Comparison of ENCODE assay signal across 8 cellular contexts in the genomic region with DNA sequence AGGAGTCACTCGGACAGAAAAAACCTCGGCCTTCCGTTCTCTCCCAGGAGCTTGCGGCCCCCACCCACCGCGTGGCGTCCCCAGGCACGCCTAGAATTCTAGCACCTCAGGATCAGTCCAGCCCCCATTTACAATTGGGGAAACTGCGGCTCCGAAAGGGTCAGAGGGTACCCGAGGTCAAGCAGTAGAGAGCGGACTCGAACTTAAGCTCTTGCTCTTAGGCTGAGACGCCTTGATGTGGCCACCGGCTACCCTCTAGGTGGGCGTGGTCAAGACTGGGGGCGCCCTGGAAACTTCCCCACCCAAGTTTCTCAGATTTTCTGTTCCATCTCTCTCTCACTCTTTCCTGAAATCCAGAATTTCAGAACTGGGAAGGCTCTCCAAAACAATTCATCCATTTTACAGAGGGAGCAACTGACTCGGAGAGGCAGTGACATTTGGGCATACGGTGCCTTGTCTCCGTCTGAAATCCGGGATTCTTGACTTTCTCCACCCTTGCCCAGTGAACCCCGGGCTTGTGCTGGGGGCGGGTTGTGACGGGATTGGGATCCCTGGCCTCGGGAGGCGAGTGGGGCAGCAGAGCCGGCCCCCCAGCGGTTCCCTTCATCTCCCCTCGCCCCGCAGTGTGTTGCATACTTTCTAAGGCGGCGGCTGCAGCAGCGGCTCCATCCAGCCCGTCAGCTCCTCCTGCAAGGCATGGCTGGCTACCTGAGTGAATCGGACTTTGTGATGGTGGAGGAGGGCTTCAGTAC. TPM values are rescaled to one million over a fixed set of nuclear protein-coding genes. Genes with fewer than 3 reads are reported as not detected.
A peak's percentile ranks its signal among the peaks of the same experiment; 100 is the strongest.
DNase-seq lines count a peak whose midpoint lies in the region; FAIRE-seq and TF ChIP-seq lines count a peak whose summit lies in the region.

No MANE protein-coding gene starts in this region.

- no peak overlapping the region for H3K27ac ChIP-seq in HUES64 (ENCODE audit: low read depth, low read length)
- peak overlapping the region; percentile 77 for H3K27ac ChIP-seq in angular gyrus (ENCODE audit: low read depth, low read length)
- peak overlapping the region in 1 of 2 donors; percentile 6 for H3K27ac ChIP-seq in kidney (ENCODE audit: low read depth in 2 of 2, low read length in 2 of 2)

- no peak overlapping the region for H3K9ac ChIP-seq in HUES64 (ENCODE audit: low read depth, low read length)
- peak overlapping the region in 1 of 2 donors; percentile 63 for H3K9ac ChIP-seq in kidney (ENCODE audit: low read length in 2 of 2)

- H3K36me3 ChIP-seq in HUES64 (ENCODE audit: insufficient read depth, low read length), result no peaks in the 10 kb centered on the region
- no peaks in the 10 kb centered on the region for H3K36me3 ChIP-seq in kidney (ENCODE audit: control insufficient read depth in 1 of 2, insufficient read depth in 2 of 2, low read length in 2 of 2)

- no peaks in the 10 kb centered on the region for H3K36me3 Mint-ChIP-seq in stimulated activated naive CD8-positive, alpha-beta T cell treated with anti-CD3 and anti-CD28 coated beads, Interleukin-15, Interleukin-2, amounts not matched to agents 100 ng/mL and 50 ng/mL, for 24 hours (ENCODE audit: low read depth)

- peak overlapping the region; percentile 87 for H3K4me3 Mint-ChIP-seq in stimulated activated naive CD8-positive, alpha-beta T cell treated with anti-CD3 and anti-CD28 coated beads, Interleukin-15, Interleukin-2, amounts not matched to agents 100 ng/mL and 50 ng/mL, for 24 hours

- DNase-seq in kidney (no peak), H54 (ENCODE audit: insufficient read length, low spot score) (no peak), GM13976 (ENCODE audit: low spot score) (no peak), GOT3 (lab: John Stamatoyannopoulos, UW) (no peak)
- DNase-seq in activated CD4-positive, CD25-positive, alpha-beta regulatory T cell (lab: John Stamatoyannopoulos, UW), result no peak

- TF ChIP-seq CTCF in kidney (IDR thresholded peaks at IDR 0.05; ENCODE audit: borderline replicate concordance, extremely low read depth, insufficient read depth) (no peak), GM13976 (IDR thresholded peaks at IDR 0.05; ENCODE audit: borderline replicate concordance, control extremely low read depth, extremely low read depth, insufficient read depth, missing control alignments) (no peak)

- 5% methylated on average over 35 of the region's 35 CpGs for WGBS in HUES64

- intact Hi-C loops in kidney (cut with DNase I), result no loop called here

- H3K4me3 ChIP-seq in HUES64 (ENCODE audit: low read length) (peak overlapping the region; percentile 78), kidney (ENCODE audit: low read length in 2 of 2) (peak overlapping the region; percentile 18 to 86)

- no peak overlapping the region for H3K27ac Mint-ChIP-seq in stimulated activated naive CD8-positive, alpha-beta T cell treated with anti-CD3 and anti-CD28 coated beads, Interleukin-15, Interleukin-2, amounts not matched to agents 100 ng/mL and 50 ng/mL, for 24 hours

- no peak for TF ChIP-seq POLR2A in H54 (IDR thresholded peaks at IDR 0.05; ENCODE audit: low read depth, low read length)

- H3K27me3 ChIP-seq in HUES64 (ENCODE audit: insufficient read depth, low read length), result peaks cover 60% of the 10 kb centered on the region

- H3K4me1 ChIP-seq in HUES64 (ENCODE audit: insufficient read depth, low read length), result 0 out of 2 replicates have a peak, but pooled peaks cover 5% of the 10 kb centered on the region
- H3K4me1 ChIP-seq in kidney (ENCODE audit: control insufficient read depth in 1 of 2, insufficient read depth in 1 of 2, low read depth in 1 of 2, low read length in 2 of 2), result peaks cover 12% of the 10 kb centered on the region in 2 donors

- in situ Hi-C loops in GM13976 (cut with MboI; ENCODE audit: low sequenced_read_pairs, unreplicated experiment), result no loop called here

- no peaks in the 10 kb centered on the region for H3K27me3 Mint-ChIP-seq in stimulated activated naive CD8-positive, alpha-beta T cell treated with anti-CD3 and anti-CD28 coated beads, Interleukin-15, Interleukin-2, amounts not matched to agents 100 ng/mL and 50 ng/mL, for 24 hours

- H3K4me1 Mint-ChIP-seq in stimulated activated naive CD8-positive, alpha-beta T cell treated with anti-CD3 and anti-CD28 coated beads, Interleukin-15, Interleukin-2, amounts not matched to agents 100 ng/mL and 50 ng/mL, for 24 hours (ENCODE audit: low read depth), result peaks cover 25% of the 10 kb centered on the region

- H3K9me3 ChIP-seq in HUES64 (ENCODE audit: insufficient read depth, low read depth, low read length), result no peaks in the 10 kb centered on the region
- H3K9me3 ChIP-seq in kidney (ENCODE audit: control insufficient read depth in 1 of 2, low read length in 2 of 2), result no peaks in the 10 kb centered on the region

- FAIRE-seq in kidney (lab: Jason Lieb, UNC) (no peak), H54 (lab: Jason Lieb, UNC) (no peak)

- H3K9me3 Mint-ChIP-seq in stimulated activated naive CD8-positive, alpha-beta T cell treated with anti-CD3 and anti-CD28 coated beads, Interleukin-15, Interleukin-2, amounts not matched to agents 100 ng/mL and 50 ng/mL, for 24 hours, result no peaks in the 10 kb centered on the region

RNA-seq across cellular contexts. Expression of a gene that starts 0.8 kb away (rescaled TPM):
- polyA plus RNA-seq in HUES64 (2013, experiment 1 of 2), result 1.00 TPM
- polyA plus RNA-seq in HUES64 (2013, experiment 2 of 2), result 1.1 TPM
- total RNA-seq in kidney, result 4.9 TPM
- 7.5 TPM for polyA plus RNA-seq in kidney (ENCODE audit: insufficient read depth, low read depth, low replicate concordance)

RNA-seq across cellular contexts. Expression of a gene that starts 45.0 kb away (rescaled TPM):
- 101 TPM for polyA plus RNA-seq in HUES64 (2013, experiment 1 of 2)
- polyA plus RNA-seq in HUES64 (2013, experiment 2 of 2), result 94.8 TPM
- total RNA-seq in kidney, result 172 TPM
- polyA plus RNA-seq in kidney (ENCODE audit: insufficient read depth, low read depth, low replicate concordance), result 334 TPM
